Comparison of ENCODE assay signal across 10 cellular contexts in genomic region chr13:93244141-93244917, GRCh38. TPM values are rescaled to one million over a fixed set of nuclear protein-coding genes. Genes with fewer than 3 reads are reported as not detected.
DNase-seq lines count a peak whose midpoint lies in the region; ATAC-seq and TF ChIP-seq lines count a peak whose summit lies in the region.
"Had no signal": no experiment of that assay in that cellular context is flagged by ENCODE, and none has a peak within 500 bp of the region (broad histone marks: within the 10 kb centered on the region; RNA-seq: fewer than 3 reads in every experiment).

No MANE protein-coding gene starts in this region.

- no peaks in the 10 kb centered on the region for H3K36me3 Mint-ChIP-seq in stimulated activated effector memory CD8-positive, alpha-beta T cell treated with anti-CD3 and anti-CD28 coated beads, Interleukin-12 subunit alpha, Interleukin-12 subunit beta, amount 100 ng/mL, for 72 hours

- H3K27me3 ChIP-seq in skeletal muscle satellite cell (ENCODE audit: control insufficient read depth, insufficient read depth, low read length), result no peaks in the 10 kb centered on the region

- peaks cover 36% of the 10 kb centered on the region for H3K4me1 ChIP-seq in skeletal muscle satellite cell (ENCODE audit: control insufficient read depth, insufficient read depth, low read length)

- no peak overlapping the region for H3K4me3 Mint-ChIP-seq in stimulated activated effector memory CD8-positive, alpha-beta T cell treated with anti-CD3 and anti-CD28 coated beads, Interleukin-12 subunit alpha, Interleukin-12 subunit beta, amount 100 ng/mL, for 72 hours

- H3K4me1 Mint-ChIP-seq in stimulated activated effector memory CD8-positive, alpha-beta T cell treated with anti-CD3 and anti-CD28 coated beads, Interleukin-12 subunit alpha, Interleukin-12 subunit beta, amount 100 ng/mL, for 72 hours, result no peaks in the 10 kb centered on the region

- ATAC-seq in GM19452 (IDR thresholded peaks at IDR 0.05; ENCODE audit: unreplicated experiment) (peak; percentile 63), SK-N-SH treated with all-trans-retinoic acid at 6 μM for 48 hours (peak; percentile 71), left cardiac atrium (peak; percentile 75 to 84), HG02885 (IDR thresholded peaks at IDR 0.05; ENCODE audit: poor library complexity, unreplicated experiment) (no peak), HG02763 (IDR thresholded peaks at IDR 0.05; ENCODE audit: unreplicated experiment) (no peak), GM21526 (IDR thresholded peaks at IDR 0.05; ENCODE audit: low FRiP score, unreplicated experiment) (no peak)
- ATAC-seq in stimulated activated effector memory CD8-positive, alpha-beta T cell treated with anti-CD3 and anti-CD28 coated beads, Interleukin-12 subunit alpha, Interleukin-12 subunit beta, amount 100 ng/mL, for 72 hours, result no peak
- ATAC-seq: stimulated activated naive CD8-positive, alpha-beta T cell treated with anti-CD3 and anti-CD28 coated beads, Interleukin-15, Interleukin-2, amounts not matched to agents 100 U/mL and 50 U/mL, for 24 hours had no signal

- H3K36me3 ChIP-seq in skeletal muscle satellite cell (ENCODE audit: insufficient read depth, low read length), result no peaks in the 10 kb centered on the region

- no peak overlapping the region for H3K27ac Mint-ChIP-seq in stimulated activated effector memory CD8-positive, alpha-beta T cell treated with anti-CD3 and anti-CD28 coated beads, Interleukin-12 subunit alpha, Interleukin-12 subunit beta, amount 100 ng/mL, for 72 hours

- intact Hi-C loops in left cardiac atrium (cut with DNase I), result no loop called here

- peak overlapping the region; percentile 62 for H3K4me3 ChIP-seq in skeletal muscle satellite cell (ENCODE audit: low read length)

- peak overlapping the region; percentile 82 for H3K4me2 ChIP-seq in skeletal muscle satellite cell (ENCODE audit: low read length)

- peak; percentile 26 for DNase-seq in left cardiac atrium
- no peak for DNase-seq in stimulated activated effector memory CD8-positive, alpha-beta T cell treated with anti-CD3 and anti-CD28 coated beads, Interleukin-12 subunit alpha, Interleukin-12 subunit beta, amount 100 ng/mL, for 72 hours (ENCODE audit: low spot score in 2 of 2)
- DNase-seq: activated CD8-positive, alpha-beta memory T cell treated with anti-CD3 and anti-CD28 coated beads, Interleukin-2, amount 50 U/mL, for 4 hours; stimulated activated naive CD8-positive, alpha-beta T cell treated with anti-CD3 and anti-CD28 coated beads, Interleukin-15, Interleukin-2, amounts not matched to agents 100 U/mL and 50 U/mL, for 24 hours had no signal

- H3K9ac ChIP-seq in skeletal muscle satellite cell (ENCODE audit: low read depth, low read length), result peak overlapping the region; percentile 72

- H3K9me3 Mint-ChIP-seq in stimulated activated effector memory CD8-positive, alpha-beta T cell treated with anti-CD3 and anti-CD28 coated beads, Interleukin-12 subunit alpha, Interleukin-12 subunit beta, amount 100 ng/mL, for 72 hours, result peaks cover 10% of the 10 kb centered on the region

- no peaks in the 10 kb centered on the region for H3K9me3 ChIP-seq in skeletal muscle satellite cell (replicated peaks; ENCODE audit: low read length)

TF ChIP-seq in SK-N-SH treated with all-trans-retinoic acid at 6 μM for 48 hours, 23 proteins besides CTCF, POLR2A, EP300 and RAD21:
- TF ChIP-seq ZNF565 (CRISPR knock-in tag; conservative IDR thresholded peaks at IDR 0.05; ENCODE audit: low read depth) (no peak), CSDC2 (CRISPR knock-in tag; IDR thresholded peaks at IDR 0.05) (no peak), OSR1 (CRISPR knock-in tag; IDR thresholded peaks at IDR 0.05) (no peak), BACH2 (CRISPR knock-in tag; IDR thresholded peaks at IDR 0.05; ENCODE audit: borderline replicate concordance) (no peak), ESRRG (CRISPR knock-in tag; IDR thresholded peaks at IDR 0.05) (no peak), ZNF70 (CRISPR knock-in tag; IDR thresholded peaks at IDR 0.05) (no peak), TOX (CRISPR knock-in tag; IDR thresholded peaks at IDR 0.05; ENCODE audit: borderline replicate concordance) (no peak), PPARA (CRISPR knock-in tag; IDR thresholded peaks at IDR 0.05; ENCODE audit: borderline replicate concordance) (no peak), ZFP3 (CRISPR knock-in tag; IDR thresholded peaks at IDR 0.05) (no peak)
- TF ChIP-seq, protein P1, sequence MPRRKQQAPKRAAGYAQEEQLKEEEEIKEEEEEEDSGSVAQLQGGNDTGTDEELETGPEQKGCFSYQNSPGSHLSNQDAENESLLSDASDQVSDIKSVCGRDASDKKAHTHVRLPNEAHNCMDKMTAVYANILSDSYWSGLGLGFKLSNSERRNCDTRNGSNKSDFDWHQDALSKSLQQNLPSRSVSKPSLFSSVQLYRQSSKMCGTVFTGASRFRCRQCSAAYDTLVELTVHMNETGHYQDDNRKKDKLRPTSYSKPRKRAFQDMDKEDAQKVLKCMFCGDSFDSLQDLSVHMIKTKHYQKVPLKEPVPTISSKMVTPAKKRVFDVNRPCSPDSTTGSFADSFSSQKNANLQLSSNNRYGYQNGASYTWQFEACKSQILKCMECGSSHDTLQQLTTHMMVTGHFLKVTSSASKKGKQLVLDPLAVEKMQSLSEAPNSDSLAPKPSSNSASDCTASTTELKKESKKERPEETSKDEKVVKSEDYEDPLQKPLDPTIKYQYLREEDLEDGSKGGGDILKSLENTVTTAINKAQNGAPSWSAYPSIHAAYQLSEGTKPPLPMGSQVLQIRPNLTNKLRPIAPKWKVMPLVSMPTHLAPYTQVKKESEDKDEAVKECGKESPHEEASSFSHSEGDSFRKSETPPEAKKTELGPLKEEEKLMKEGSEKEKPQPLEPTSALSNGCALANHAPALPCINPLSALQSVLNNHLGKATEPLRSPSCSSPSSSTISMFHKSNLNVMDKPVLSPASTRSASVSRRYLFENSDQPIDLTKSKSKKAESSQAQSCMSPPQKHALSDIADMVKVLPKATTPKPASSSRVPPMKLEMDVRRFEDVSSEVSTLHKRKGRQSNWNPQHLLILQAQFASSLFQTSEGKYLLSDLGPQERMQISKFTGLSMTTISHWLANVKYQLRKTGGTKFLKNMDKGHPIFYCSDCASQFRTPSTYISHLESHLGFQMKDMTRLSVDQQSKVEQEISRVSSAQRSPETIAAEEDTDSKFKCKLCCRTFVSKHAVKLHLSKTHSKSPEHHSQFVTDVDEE (CRISPR knock-in tag; IDR thresholded peaks at IDR 0.05), result no peak
- TF ChIP-seq, protein P2, sequence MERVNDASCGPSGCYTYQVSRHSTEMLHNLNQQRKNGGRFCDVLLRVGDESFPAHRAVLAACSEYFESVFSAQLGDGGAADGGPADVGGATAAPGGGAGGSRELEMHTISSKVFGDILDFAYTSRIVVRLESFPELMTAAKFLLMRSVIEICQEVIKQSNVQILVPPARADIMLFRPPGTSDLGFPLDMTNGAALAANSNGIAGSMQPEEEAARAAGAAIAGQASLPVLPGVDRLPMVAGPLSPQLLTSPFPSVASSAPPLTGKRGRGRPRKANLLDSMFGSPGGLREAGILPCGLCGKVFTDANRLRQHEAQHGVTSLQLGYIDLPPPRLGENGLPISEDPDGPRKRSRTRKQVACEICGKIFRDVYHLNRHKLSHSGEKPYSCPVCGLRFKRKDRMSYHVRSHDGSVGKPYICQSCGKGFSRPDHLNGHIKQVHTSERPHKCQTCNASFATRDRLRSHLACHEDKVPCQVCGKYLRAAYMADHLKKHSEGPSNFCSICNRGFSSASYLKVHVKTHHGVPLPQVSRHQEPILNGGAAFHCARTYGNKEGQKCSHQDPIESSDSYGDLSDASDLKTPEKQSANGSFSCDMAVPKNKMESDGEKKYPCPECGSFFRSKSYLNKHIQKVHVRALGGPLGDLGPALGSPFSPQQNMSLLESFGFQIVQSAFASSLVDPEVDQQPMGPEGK (CRISPR knock-in tag; IDR thresholded peaks at IDR 0.05; ENCODE audit: borderline replicate concordance), result no peak
- TF ChIP-seq, protein P3, sequence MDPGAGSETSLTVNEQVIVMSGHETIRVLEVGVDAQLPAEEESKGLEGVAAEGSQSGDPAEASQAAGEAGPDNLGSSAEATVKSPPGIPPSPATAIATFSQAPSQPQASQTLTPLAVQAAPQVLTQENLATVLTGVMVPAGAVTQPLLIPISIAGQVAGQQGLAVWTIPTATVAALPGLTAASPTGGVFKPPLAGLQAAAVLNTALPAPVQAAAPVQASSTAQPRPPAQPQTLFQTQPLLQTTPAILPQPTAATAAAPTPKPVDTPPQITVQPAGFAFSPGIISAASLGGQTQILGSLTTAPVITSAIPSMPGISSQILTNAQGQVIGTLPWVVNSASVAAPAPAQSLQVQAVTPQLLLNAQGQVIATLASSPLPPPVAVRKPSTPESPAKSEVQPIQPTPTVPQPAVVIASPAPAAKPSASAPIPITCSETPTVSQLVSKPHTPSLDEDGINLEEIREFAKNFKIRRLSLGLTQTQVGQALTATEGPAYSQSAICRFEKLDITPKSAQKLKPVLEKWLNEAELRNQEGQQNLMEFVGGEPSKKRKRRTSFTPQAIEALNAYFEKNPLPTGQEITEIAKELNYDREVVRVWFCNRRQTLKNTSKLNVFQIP (CRISPR knock-in tag; IDR thresholded peaks at IDR 0.05; ENCODE audit: borderline replicate concordance, low read depth), result no peak
- TF ChIP-seq, protein P4, sequence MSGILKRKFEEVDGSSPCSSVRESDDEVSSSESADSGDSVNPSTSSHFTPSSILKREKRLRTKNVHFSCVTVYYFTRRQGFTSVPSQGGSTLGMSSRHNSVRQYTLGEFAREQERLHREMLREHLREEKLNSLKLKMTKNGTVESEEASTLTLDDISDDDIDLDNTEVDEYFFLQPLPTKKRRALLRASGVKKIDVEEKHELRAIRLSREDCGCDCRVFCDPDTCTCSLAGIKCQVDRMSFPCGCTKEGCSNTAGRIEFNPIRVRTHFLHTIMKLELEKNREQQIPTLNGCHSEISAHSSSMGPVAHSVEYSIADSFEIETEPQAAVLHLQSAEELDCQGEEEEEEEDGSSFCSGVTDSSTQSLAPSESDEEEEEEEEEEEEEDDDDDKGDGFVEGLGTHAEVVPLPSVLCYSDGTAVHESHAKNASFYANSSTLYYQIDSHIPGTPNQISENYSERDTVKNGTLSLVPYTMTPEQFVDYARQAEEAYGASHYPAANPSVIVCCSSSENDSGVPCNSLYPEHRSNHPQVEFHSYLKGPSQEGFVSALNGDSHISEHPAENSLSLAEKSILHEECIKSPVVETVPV (CRISPR knock-in tag; IDR thresholded peaks at IDR 0.05), result no peak

RNA-seq across cellular contexts. Expression of gene GPC6, which starts 17.7 kb away (rescaled TPM):
- 1 to 10 TPM; 2.8 to 5.4 TPM for total RNA-seq in left cardiac atrium
- total RNA-seq in skeletal muscle satellite cell (2012; rRNA removed), result 31.4 and 33.4 TPM in 2 replicates

Comparison
In these comparisons a context has a peak if more than half of its experiments do, and no peak if none do; other contexts are left out.
1. ATAC-seq: peak in GM19452 (single experiment), SK-N-SH treated with all-trans-retinoic acid at 6 μM for 48 hours (single experiment) and left cardiac atrium (2 of 2); none in stimulated activated effector memory CD8-positive, alpha-beta T cell treated with anti-CD3 and anti-CD28 coated beads, Interleukin-12 subunit alpha, Interleukin-12 subunit beta, amount 100 ng/mL, for 72 hours (single experiment), HG02885 (single experiment), HG02763 (single experiment) and GM21526 (single experiment).